In the genomic region with DNA sequence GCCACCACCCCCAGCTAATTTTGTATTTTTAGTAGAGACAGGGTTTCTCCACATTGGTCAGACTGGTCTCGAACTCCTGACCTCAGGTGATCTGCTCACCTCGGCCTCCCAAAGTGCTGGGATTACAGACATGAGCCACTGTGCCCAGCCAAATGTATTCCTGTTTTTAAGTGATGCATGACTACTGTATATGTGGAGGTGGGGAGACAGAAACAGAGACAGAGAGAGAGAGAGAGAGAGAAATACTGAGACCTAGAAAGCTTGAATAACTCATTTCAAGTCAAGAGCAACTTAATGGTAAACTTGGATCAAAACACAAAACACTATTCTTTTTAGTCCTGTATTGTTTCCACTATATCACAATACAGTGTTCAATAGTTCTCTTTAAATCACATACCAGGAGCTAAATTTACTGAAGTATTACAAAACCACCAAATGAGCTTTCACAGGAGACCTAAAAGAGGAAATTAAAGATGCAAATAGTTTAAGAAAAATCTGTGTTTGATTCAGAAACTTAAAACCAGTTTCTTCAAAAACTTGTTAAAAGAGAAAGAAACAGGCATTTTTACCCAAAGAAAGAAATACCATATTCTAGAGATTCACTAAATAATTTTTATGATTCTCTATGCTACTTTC, we compare ENCODE assay signal across 12 cellular contexts.
DNase-seq lines count a peak whose midpoint lies in the region; ATAC-seq and TF ChIP-seq lines count a peak whose summit lies in the region.
"Had no signal": no experiment of that assay in that cellular context is flagged by ENCODE, and none has a peak within 500 bp of the region (broad histone marks: within the 10 kb centered on the region; RNA-seq: fewer than 3 reads in every experiment).

No MANE protein-coding gene starts in this region.

- H3K4me3 ChIP-seq in osteoblast (ENCODE audit: insufficient read depth, low read length) (no peak overlapping the region), lower lobe of right lung (no peak overlapping the region)
- H3K4me3 ChIP-seq: stomach had no signal

- no peak for TF ChIP-seq CTCF in osteoblast (IDR thresholded peaks at IDR 0.05; ENCODE audit: extremely low read depth, low read depth, low read length)
- TF ChIP-seq CTCF in lower lobe of right lung (IDR thresholded peaks at IDR 0.05): no peak

- H3K27ac ChIP-seq in osteoblast (ENCODE audit: low read depth, low read length) (peak overlapping the region; percentile 25), lower lobe of right lung (no peak overlapping the region)
- H3K27ac ChIP-seq: stomach had no signal

- DNase-seq in NOMO-1 (lab: John Stamatoyannopoulos, UW; ENCODE audit: unreplicated experiment in 2 of 2): peak; percentile 12 to 91
- no peak for DNase-seq in osteoblast (ENCODE audit: insufficient read length, low spot score, missing footprints)
- DNase-seq in left cardiac atrium: no peak
- no peak for DNase-seq in left colon
- no peak for DNase-seq in lower lobe of right lung
- no peak for DNase-seq in NK-92 treated with Interleukin-12 subunit alpha and Interleukin-12 subunit beta, amount 100 ng/mL, for 24 hours (lab: John Stamatoyannopoulos, UW)
- DNase-seq: DND-41, Kasumi-1, stomach had no signal

- H3K36me3 ChIP-seq in osteoblast (ENCODE audit: insufficient read depth, low read length) (no peaks in the 10 kb centered on the region), lower lobe of right lung (no peaks in the 10 kb centered on the region)
- H3K36me3 ChIP-seq: stomach had no signal

- no peaks in the 10 kb centered on the region for H4K20me1 ChIP-seq in osteoblast (ENCODE audit: insufficient read depth, low read length)

- H3K27me3 ChIP-seq in osteoblast (ENCODE audit: insufficient read depth, low read length): no peaks in the 10 kb centered on the region
- H3K27me3 ChIP-seq in lower lobe of right lung (ENCODE audit: low read depth): no peaks in the 10 kb centered on the region
- H3K27me3 ChIP-seq: stomach had no signal

- H3K9me3 ChIP-seq in osteoblast (ENCODE audit: low read depth, low read length): no peaks in the 10 kb centered on the region
- H3K9me3 ChIP-seq in lower lobe of right lung: no peaks in the 10 kb centered on the region
- H3K9me3 ChIP-seq: stomach had no signal

- no peak overlapping the region for H2AFZ ChIP-seq in osteoblast (ENCODE audit: low read length)

- intact Hi-C loops in left cardiac atrium (cut with DNase I): no loop called here
- intact Hi-C loops in left colon (cut with DNase I, micrococcal nuclease): no loop called here
- intact Hi-C loops in lower lobe of right lung (cut with DNase I): no loop called here

- ATAC-seq in GM18907 (IDR thresholded peaks at IDR 0.05; ENCODE audit: unreplicated experiment): peak; percentile 20
- ATAC-seq in HG02763 (IDR thresholded peaks at IDR 0.05; ENCODE audit: unreplicated experiment): peak; percentile 10
- no peak for ATAC-seq in left cardiac atrium
- ATAC-seq in left colon: no peak
- no peak for ATAC-seq in lower lobe of right lung
- ATAC-seq: esophagus mucosa had no signal

- H3K79me2 ChIP-seq in osteoblast (ENCODE audit: insufficient read depth, low read length): no peaks in the 10 kb centered on the region

- no peak overlapping the region for H3K4me2 ChIP-seq in osteoblast (ENCODE audit: insufficient read depth, low read length)

- H3K4me1 ChIP-seq in osteoblast (ENCODE audit: insufficient read depth, low read length) (peaks cover 22% of the 10 kb centered on the region), lower lobe of right lung (peaks cover 12% of the 10 kb centered on the region)

Comparison
In these comparisons a context has a peak if more than half of its experiments do, and no peak if none do; other contexts are left out.
1. ATAC-seq: peak in GM18907 (single experiment) and HG02763 (single experiment); none in left cardiac atrium (0 of 2), left colon (single experiment) and lower lobe of right lung (0 of 2).
2. DNase-seq: peak in NOMO-1 (2 of 2); none in osteoblast (single experiment), left cardiac atrium (single experiment), left colon (0 of 2), lower lobe of right lung (single experiment) and NK-92 treated with Interleukin-12 subunit alpha and Interleukin-12 subunit beta, amount 100 ng/mL, for 24 hours (single experiment).